In the genomic region with DNA sequence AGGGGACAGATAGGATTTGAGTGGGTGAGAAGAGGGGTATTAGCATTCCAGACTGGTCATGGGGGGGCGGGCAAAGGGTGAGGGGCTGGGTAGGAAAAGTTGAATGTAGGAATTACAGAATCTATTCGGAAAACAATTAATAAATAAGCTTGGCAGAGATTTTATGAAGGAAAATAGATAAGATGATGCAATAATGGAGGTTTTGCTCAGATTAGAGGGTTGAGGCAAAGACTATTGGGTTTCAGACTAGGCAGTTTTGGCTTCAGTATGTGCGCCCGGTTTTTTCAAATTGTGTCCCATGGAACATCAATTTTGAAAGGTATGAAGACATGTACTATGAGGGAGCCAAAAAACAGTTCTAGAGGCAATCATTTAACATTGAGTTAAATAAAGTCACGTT, we compare ENCODE assay signal across 1 cellular context.
TF ChIP-seq lines count a peak whose summit lies in the region.

No MANE protein-coding gene starts in this region.

TF ChIP-seq in K562, 482 proteins besides CTCF, POLR2A, EP300 and RAD21:
- TF ChIP-seq, protein P1, sequence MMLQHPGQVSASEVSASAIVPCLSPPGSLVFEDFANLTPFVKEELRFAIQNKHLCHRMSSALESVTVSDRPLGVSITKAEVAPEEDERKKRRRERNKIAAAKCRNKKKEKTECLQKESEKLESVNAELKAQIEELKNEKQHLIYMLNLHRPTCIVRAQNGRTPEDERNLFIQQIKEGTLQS (IDR thresholded peaks at IDR 0.05), result peak; percentile 26; the same call in 1 of the 2 replicates
- TF ChIP-seq, protein P1 (CRISPR knock-in tag; conservative IDR thresholded peaks at IDR 0.05), result no peak
- TF ChIP-seq NR2C2 (CRISPR knock-in tag; IDR thresholded peaks at IDR 0.05), result no peak
- TF ChIP-seq NR2C2 (tag; IDR thresholded peaks at IDR 0.05), result no peak
- no peak for TF ChIP-seq CEBPG (CRISPR knock-in tag; IDR thresholded peaks at IDR 0.05)
- peak in 1 of 2 experiments; percentile 59; a peak in 2 of 4 replicates for TF ChIP-seq CEBPG (tag; conservative IDR thresholded peaks at IDR 0.05 in 1 of 2, IDR thresholded peaks at IDR 0.05 in 1 of 2)
